In the genomic region with DNA sequence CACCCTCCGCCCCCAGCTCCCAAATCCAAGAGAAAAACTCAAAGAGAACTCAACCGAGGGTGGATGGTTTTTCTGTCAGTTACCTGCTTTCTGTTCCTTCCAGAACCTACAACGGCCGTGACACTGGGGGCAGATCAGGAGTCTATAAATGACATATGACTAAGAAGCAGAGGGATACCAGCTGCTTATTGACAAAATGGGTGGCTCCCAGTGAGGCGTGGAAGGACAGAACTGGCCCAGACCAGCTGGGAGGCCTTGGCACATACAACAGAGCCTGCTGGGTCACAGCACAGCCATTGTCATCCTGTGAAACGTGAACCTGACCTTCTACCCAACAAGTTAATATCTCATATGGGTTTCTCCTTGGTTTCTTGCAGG, we compare ENCODE assay signal across 8 cellular contexts.
DNase-seq lines count a peak whose midpoint lies in the region; ATAC-seq, FAIRE-seq and TF ChIP-seq lines count a peak whose summit lies in the region.

No MANE protein-coding gene starts in this region.

- H3K79me2 ChIP-seq in OCI-LY1 (ENCODE audit: insufficient read depth, low read length) = no peaks in the 10 kb centered on the region
- no peaks in the 10 kb centered on the region for H3K79me2 ChIP-seq in MM.1S (ENCODE audit: low read length)

- H2AFZ ChIP-seq in OCI-LY1 (ENCODE audit: low read length) (no peak overlapping the region), MM.1S (ENCODE audit: low read length) (no peak overlapping the region)

- H4K20me1 ChIP-seq in OCI-LY1 (ENCODE audit: insufficient read depth, low read length) (no peaks in the 10 kb centered on the region), MM.1S (ENCODE audit: insufficient read depth, low read length) (no peaks in the 10 kb centered on the region)

- no peak for TF ChIP-seq POLR2A in prostate gland (IDR thresholded peaks at IDR 0.05)

- no peak overlapping the region for H3K27ac Mint-ChIP-seq in CD8-positive, alpha-beta T cell

- H3K4me3 ChIP-seq in OCI-LY1 (ENCODE audit: low read depth, low read length, poor library complexity, severe bottlenecking) = no peak overlapping the region
- H3K4me3 ChIP-seq in prostate gland = no peak overlapping the region
- H3K4me3 ChIP-seq in MM.1S (ENCODE audit: low read length) = no peak overlapping the region
- no peak overlapping the region for H3K4me3 ChIP-seq in CD8-positive, alpha-beta T cell (ENCODE audit: low read depth, low read length)
- H3K4me3 ChIP-seq in kidney (ENCODE audit: low read length in 2 of 2) = no peak overlapping the region

- TF ChIP-seq CTCF in OCI-LY1 (IDR thresholded peaks at IDR 0.05; ENCODE audit: low read length) (no peak), prostate gland (IDR thresholded peaks at IDR 0.05) (peak in 1 of 4 experiments; percentile 12), MM.1S (IDR thresholded peaks at IDR 0.05; ENCODE audit: low read length) (no peak), kidney (IDR thresholded peaks at IDR 0.05; ENCODE audit: borderline replicate concordance, extremely low read depth, insufficient read depth) (no peak)
- TF ChIP-seq CTCF in CD8-positive, alpha-beta T cell (IDR thresholded peaks at IDR 0.05) = no peak

- H3K9me3 ChIP-seq in OCI-LY1 (ENCODE audit: low read length) (no peaks in the 10 kb centered on the region), prostate gland (no peaks in the 10 kb centered on the region), MM.1S (replicated peaks; ENCODE audit: insufficient read depth, low read length) (no peaks in the 10 kb centered on the region), kidney (ENCODE audit: control insufficient read depth in 1 of 2, low read length in 2 of 2) (no peaks in the 10 kb centered on the region)
- H3K9me3 ChIP-seq in CD8-positive, alpha-beta T cell (ENCODE audit: low read length) = no peaks in the 10 kb centered on the region

- peaks cover 9% of the 10 kb centered on the region for H3K27me3 Mint-ChIP-seq in CD8-positive, alpha-beta T cell (ENCODE audit: low read depth)

- H3K9me3 Mint-ChIP-seq in CD8-positive, alpha-beta T cell = peaks cover 3% of the 10 kb centered on the region

- POLR2A ChIA-PET in CD8-positive, alpha-beta T cell (lab: Charles Lee) = no interaction called here

- no peaks in the 10 kb centered on the region for H3K27me3 ChIP-seq in OCI-LY1 (ENCODE audit: insufficient read depth, low read length)
- no peaks in the 10 kb centered on the region for H3K27me3 ChIP-seq in prostate gland (replicated peaks; ENCODE audit: insufficient read depth)
- no peaks in the 10 kb centered on the region for H3K27me3 ChIP-seq in MM.1S (replicated peaks; ENCODE audit: insufficient read depth, low read length)
- H3K27me3 ChIP-seq in CD8-positive, alpha-beta T cell (ENCODE audit: insufficient read depth, low read length) = no peaks in the 10 kb centered on the region

- peak overlapping the region; percentile 54; the same call in 1 of the 2 replicates for H3K4me2 ChIP-seq in OCI-LY1 (ENCODE audit: low read length)
- H3K4me2 ChIP-seq in MM.1S (ENCODE audit: low read depth, low read length) = no peak overlapping the region

- no peak for FAIRE-seq in kidney (lab: Jason Lieb, UNC)

- intact Hi-C loops in prostate gland (cut with DNase I) = loop anchor here (5.0 kb wide), 1 partner anchor 83 kb away; a partner anchor contains a TSS
- intact Hi-C loops in CD8-positive, alpha-beta T cell (cut with DNase I, micrococcal nuclease) = no loop called here
- intact Hi-C loops in kidney (cut with DNase I) = no loop called here

- DNase-seq in prostate gland (ENCODE audit: low spot score) = peak; percentile 83
- no peak for DNase-seq in MM.1S
- no peak for DNase-seq in CD8-positive, alpha-beta T cell
- no peak for DNase-seq in kidney
- no peak for DNase-seq in SKM-1 (lab: John Stamatoyannopoulos, UW; ENCODE audit: unreplicated experiment)

- H3F3A ChIP-seq in OCI-LY1 (ENCODE audit: insufficient read depth, low read length) (no peaks in the 10 kb centered on the region; the same call in none of the 2 replicates), MM.1S (ENCODE audit: insufficient read depth, low read length) (peaks cover 24% of the 10 kb centered on the region)

- H3K9me2 ChIP-seq in OCI-LY1 (ENCODE audit: low read depth, low read length) (no peaks in the 10 kb centered on the region), MM.1S (replicated peaks; ENCODE audit: insufficient read depth, low read length) (no peaks in the 10 kb centered on the region)

- H3K9ac ChIP-seq in OCI-LY1 (ENCODE audit: low read length) = no peak overlapping the region; the same call in 1 of the 2 replicates
- H3K9ac ChIP-seq in MM.1S (ENCODE audit: low read length) = no peak overlapping the region
- no peak overlapping the region for H3K9ac ChIP-seq in kidney (ENCODE audit: low read length in 2 of 2)

- ATAC-seq in GM18519 (IDR thresholded peaks at IDR 0.05; ENCODE audit: low FRiP score, unreplicated experiment) (peak; percentile 60), HG02763 (IDR thresholded peaks at IDR 0.05; ENCODE audit: unreplicated experiment) (peak; percentile 60)
- no peak for ATAC-seq in CD8-positive, alpha-beta T cell

- CTCF ChIA-PET in CD8-positive, alpha-beta T cell (lab: Charles Lee) = no interaction called here

- H3K4me3 Mint-ChIP-seq in CD8-positive, alpha-beta T cell = no peak overlapping the region

- H3K27ac ChIP-seq in OCI-LY1 (ENCODE audit: low read depth, low read length, poor library complexity, severe bottlenecking) (peak overlapping the region; percentile 90), prostate gland (peak overlapping the region; percentile 87 to 96), MM.1S (ENCODE audit: low read length) (no peak overlapping the region), kidney (ENCODE audit: low read depth in 2 of 2, low read length in 2 of 2) (peak overlapping the region in 1 of 2 donors; percentile 62)
- H3K27ac ChIP-seq in CD8-positive, alpha-beta T cell (ENCODE audit: low read depth, low read length) = no peak overlapping the region

- 55% methylated on average over 6 of the region's 6 CpGs for WGBS in prostate gland

- peaks cover 41% of the 10 kb centered on the region for H3K4me1 ChIP-seq in OCI-LY1 (ENCODE audit: insufficient read depth, low read length, severe bottlenecking)
- peaks cover 27% of the 10 kb centered on the region for H3K4me1 ChIP-seq in prostate gland (replicated peaks)
- H3K4me1 ChIP-seq in MM.1S (ENCODE audit: low read length) = peaks cover 32% of the 10 kb centered on the region
- peaks cover 36% of the 10 kb centered on the region for H3K4me1 ChIP-seq in CD8-positive, alpha-beta T cell (ENCODE audit: insufficient read depth, low read length)
- peaks cover 8% of the 10 kb centered on the region in 2 donors for H3K4me1 ChIP-seq in kidney (ENCODE audit: control insufficient read depth in 1 of 2, insufficient read depth in 1 of 2, low read depth in 1 of 2, low read length in 2 of 2)

- peaks cover 37% of the 10 kb centered on the region for H3K4me1 Mint-ChIP-seq in CD8-positive, alpha-beta T cell (ENCODE audit: low read depth)

- H3K36me3 Mint-ChIP-seq in CD8-positive, alpha-beta T cell = no peaks in the 10 kb centered on the region

- H3K36me3 ChIP-seq in OCI-LY1 (ENCODE audit: insufficient read depth, low read length) = no peaks in the 10 kb centered on the region
- H3K36me3 ChIP-seq in prostate gland = no peaks in the 10 kb centered on the region
- H3K36me3 ChIP-seq in MM.1S (replicated peaks; ENCODE audit: insufficient read depth, low read length) = no peaks in the 10 kb centered on the region
- H3K36me3 ChIP-seq in CD8-positive, alpha-beta T cell (ENCODE audit: insufficient read depth, low read length) = no peaks in the 10 kb centered on the region
- H3K36me3 ChIP-seq in kidney (ENCODE audit: control insufficient read depth in 1 of 2, insufficient read depth in 2 of 2, low read length in 2 of 2) = no peaks in the 10 kb centered on the region

Comparison
In these comparisons a context has a peak if more than half of its experiments do, and no peak if none do; other contexts are left out.
1. H3K27ac ChIP-seq: peak in OCI-LY1 (single experiment) and prostate gland (2 of 2); none in MM.1S (single experiment) and CD8-positive, alpha-beta T cell (single experiment).